9 cellular contexts compared by ENCODE assay signal in genomic region chr6:70494833-70495232, GRCh38.
"Had no signal": no experiment of that assay in that cellular context is flagged by ENCODE, and none has a peak within 500 bp of the region (broad histone marks: within the 10 kb centered on the region; RNA-seq: fewer than 3 reads in every experiment).

No MANE protein-coding gene starts in this region.

- H3K36me3 ChIP-seq: HAP-1 had no signal

- DNase-seq: GM23248, GOT3, H7, HFFc6, KG1 had no signal

- FAIRE-seq: HTR-8/SVneo, K562 had no signal

- H3K27ac ChIP-seq: GM23248 had no signal

- H2AFZ ChIP-seq: GM23248 had no signal

- ATAC-seq: HCT116, K562 had no signal

- H3K9ac ChIP-seq: GM23248 had no signal

- H3K4me1 ChIP-seq: HAP-1 had no signal

- H3K4me3 ChIP-seq: GM23248, HAP-1, K562 had no signal
